In the genomic region with DNA sequence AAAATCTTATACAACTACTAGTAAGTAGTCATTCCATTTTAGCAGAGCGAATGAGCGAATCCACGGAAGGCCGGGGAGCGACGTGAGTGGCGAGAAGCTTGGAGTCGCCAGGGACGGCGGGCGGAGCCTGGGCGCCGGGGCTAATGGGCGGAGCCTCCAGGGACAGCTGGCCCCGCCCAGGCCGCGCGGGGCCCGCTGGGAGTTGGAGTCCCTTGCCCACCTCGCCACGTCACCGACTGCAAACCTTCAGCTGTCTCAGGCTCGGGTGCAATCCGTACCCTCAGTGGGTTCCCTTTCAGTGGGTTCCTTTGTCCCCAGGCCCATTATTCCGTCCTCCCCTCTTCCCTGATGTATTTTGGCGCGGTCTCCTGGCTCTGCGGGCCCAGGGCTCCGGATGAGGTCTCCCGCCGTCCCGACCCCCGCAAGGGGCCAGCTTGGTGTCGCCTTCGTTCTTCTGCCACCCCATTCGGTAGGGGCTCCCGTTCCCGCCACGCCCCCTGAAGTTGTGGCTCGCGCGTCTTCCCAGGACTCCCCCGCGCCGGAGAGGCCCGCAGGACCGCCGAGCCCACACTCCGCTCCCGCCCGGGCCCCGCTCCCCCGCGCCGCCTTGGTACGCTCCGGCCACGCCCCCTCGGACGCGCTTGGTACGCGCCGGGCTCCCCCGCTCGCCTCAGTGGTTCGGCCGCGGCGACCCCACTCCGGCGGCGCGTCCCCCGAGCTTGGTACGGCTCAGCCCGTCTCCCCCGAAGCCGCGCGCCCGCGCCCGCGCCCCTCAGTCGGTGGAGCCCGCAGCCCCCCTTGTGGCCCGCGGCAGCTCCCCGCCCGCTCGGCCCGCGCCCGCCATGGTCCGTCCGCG, we compare ENCODE assay signal across 1 cellular context.
TF ChIP-seq lines count a peak whose summit lies in the region.

Gene PTOV1 (plus strand): TSS at position 673 of the 856 bp plus-strand sequence.

TF ChIP-seq in H1, 55 proteins besides CTCF, POLR2A, EP300 and RAD21 (continued from another document):
- TF ChIP-seq CHD1 (IDR thresholded peaks at IDR 0.05; ENCODE audit: low read depth, low read length) = peak; percentile 96
TF ChIP-seq in H1: peak in this region for 22.
